8 cellular contexts compared by ENCODE assay signal in the genomic region with DNA sequence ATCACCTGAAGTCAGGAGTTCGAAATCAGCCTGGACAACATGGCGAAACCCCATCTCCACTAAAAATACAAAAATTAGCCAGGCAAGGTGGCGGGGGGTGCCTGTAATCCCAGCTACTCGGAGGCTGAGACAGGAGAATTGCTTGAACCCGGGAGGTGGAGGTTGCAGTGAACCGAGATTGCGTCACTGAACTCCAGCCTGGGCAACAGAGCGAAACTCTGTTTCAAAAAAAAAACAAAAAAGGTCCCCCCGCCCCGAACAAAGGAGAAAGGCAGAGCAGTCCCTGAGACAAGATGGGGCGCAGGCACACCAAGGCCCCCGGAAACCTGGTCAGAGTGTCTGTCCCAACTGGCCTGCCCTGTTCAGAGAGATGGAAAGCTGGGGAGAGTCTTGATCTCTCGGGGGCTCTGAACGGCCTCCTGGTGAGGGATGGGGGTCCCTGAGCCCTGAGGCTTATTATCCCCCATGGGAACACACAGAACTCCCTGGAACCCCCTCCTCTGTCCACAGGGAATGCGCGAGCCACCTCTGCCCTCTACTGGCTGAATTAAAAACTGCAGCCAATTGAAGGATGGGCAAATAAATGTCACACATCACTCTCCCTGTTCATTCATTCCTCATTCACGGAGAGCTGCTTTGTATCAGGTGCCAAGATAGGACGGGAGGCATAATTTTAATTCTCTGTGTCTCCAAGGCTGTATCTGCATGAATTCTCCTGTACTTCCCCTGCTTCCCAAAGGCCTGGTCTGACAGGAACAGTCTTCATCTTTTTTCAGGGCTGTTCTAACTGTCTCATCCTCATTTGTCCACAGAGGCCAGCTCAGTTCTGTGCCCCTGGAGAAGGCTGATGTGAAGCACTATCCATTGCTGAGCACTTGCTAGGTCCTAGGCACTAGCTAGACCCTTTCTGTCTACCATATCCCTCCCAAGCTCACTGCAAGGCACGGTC. TPM values are rescaled to one million over a fixed set of nuclear protein-coding genes. Genes with fewer than 3 reads are reported as not detected.
DNase-seq lines count a peak whose midpoint lies in the region; TF ChIP-seq lines count a peak whose summit lies in the region.

No MANE protein-coding gene starts in this region.

- H3K9me3 Mint-ChIP-seq in activated CD4-positive, alpha-beta memory T cell treated with anti-CD3 and anti-CD28 coated beads, Interleukin-2, amount 10 ng/mL, durations not matched to agents 7 days and 5 days = no peaks in the 10 kb centered on the region

- H3K36me3 ChIP-seq in prostate gland = no peaks in the 10 kb centered on the region

- H3K27ac Mint-ChIP-seq in activated CD4-positive, alpha-beta memory T cell treated with anti-CD3 and anti-CD28 coated beads, Interleukin-2, amount 10 ng/mL, durations not matched to agents 7 days and 5 days = no peak overlapping the region

- H3K27me3 Mint-ChIP-seq in activated CD4-positive, alpha-beta memory T cell treated with anti-CD3 and anti-CD28 coated beads, Interleukin-2, amount 10 ng/mL, durations not matched to agents 7 days and 5 days = peaks cover 13% of the 10 kb centered on the region

- H3K27ac ChIP-seq in prostate gland = no peak overlapping the region

- TF ChIP-seq CTCF in prostate gland (IDR thresholded peaks at IDR 0.05) = peak; percentile 47 to 67 (median 59)

- CTCF ChIA-PET in activated CD4-positive, alpha-beta memory T cell treated with anti-CD3 and anti-CD28 coated beads, Interleukin-2, amount 10 ng/mL, durations not matched to agents 7 days and 5 days (lab: Charles Lee) = interaction anchor here (0.6 to 1.9 kb wide), 13 partner anchors 8 to 245 kb away, joined by 3 to 15 read pairs (median 5); no protein-coding TSS in a partner anchor

- 62% methylated on average over 19 of the region's 19 CpGs for WGBS in prostate gland

- intact Hi-C loops in prostate gland (cut with DNase I) = no loop called here

- no peaks in the 10 kb centered on the region for H3K4me1 Mint-ChIP-seq in activated CD4-positive, alpha-beta memory T cell treated with anti-CD3 and anti-CD28 coated beads, Interleukin-2, amount 10 ng/mL, durations not matched to agents 7 days and 5 days

- no peaks in the 10 kb centered on the region for H3K36me3 Mint-ChIP-seq in activated CD4-positive, alpha-beta memory T cell treated with anti-CD3 and anti-CD28 coated beads, Interleukin-2, amount 10 ng/mL, durations not matched to agents 7 days and 5 days (ENCODE audit: low read depth)

- H3K9me3 ChIP-seq in prostate gland = no peaks in the 10 kb centered on the region

- no peaks in the 10 kb centered on the region for H3K27me3 ChIP-seq in prostate gland (replicated peaks; ENCODE audit: insufficient read depth)

- POLR2A ChIA-PET in activated CD4-positive, alpha-beta memory T cell treated with anti-CD3 and anti-CD28 coated beads, Interleukin-2, amount 10 ng/mL, durations not matched to agents 7 days and 5 days (lab: Charles Lee) = interaction anchor here (0.9 kb wide), 1 partner anchor 117 kb away, joined by 3 read pairs; no protein-coding TSS in a partner anchor

- TF ChIP-seq POLR2A in prostate gland (IDR thresholded peaks at IDR 0.05) = no peak

- no peaks in the 10 kb centered on the region for H3K4me1 ChIP-seq in prostate gland (replicated peaks)

- no peak overlapping the region for H3K4me3 ChIP-seq in prostate gland

- H3K4me3 Mint-ChIP-seq in activated CD4-positive, alpha-beta memory T cell treated with anti-CD3 and anti-CD28 coated beads, Interleukin-2, amount 10 ng/mL, durations not matched to agents 7 days and 5 days = no peak overlapping the region

- DNase-seq in NCI-H2196 (lab: John Stamatoyannopoulos, UW; ENCODE audit: unreplicated experiment) (peak; percentile 25), NCI-H2196 treated with DMSO at 0.1 percent for 48 hours (lab: John Stamatoyannopoulos, UW; ENCODE audit: unreplicated experiment) (no peak), HuH-7 (ENCODE audit: low spot score) (peak; percentile 42), foreskin melanocyte (peak; percentile 24), prostate gland (ENCODE audit: low spot score) (no peak), HCEC 1CT (no peak), kidney glomerular epithelial cell (lab: John Stamatoyannopoulos, UW) (no peak)
- DNase-seq in activated CD4-positive, alpha-beta memory T cell treated with anti-CD3 and anti-CD28 coated beads, Interleukin-2, amount 10 ng/mL, durations not matched to agents 7 days and 5 days = peak; percentile 41

RNA-seq across cellular contexts. Expression of a gene that starts 28.9 kb away (rescaled TPM):
- total RNA-seq in activated CD4-positive, alpha-beta memory T cell treated with anti-CD3 and anti-CD28 coated beads, Interleukin-2, amount 10 ng/mL, durations not matched to agents 7 days and 5 days = not detected
- 1 to 10 TPM in 1 of 2 donors, not detected in 1; 3.9 TPM for total RNA-seq in prostate gland

RNA-seq across cellular contexts. Expression of a gene that starts 55.2 kb away (rescaled TPM):
- total RNA-seq in activated CD4-positive, alpha-beta memory T cell treated with anti-CD3 and anti-CD28 coated beads, Interleukin-2, amount 10 ng/mL, durations not matched to agents 7 days and 5 days = 100 to 1,000 TPM; 271 to 273 TPM
- 100 to 1,000 TPM; 158 to 174 TPM for total RNA-seq in prostate gland

Comparison
In these comparisons a context has a peak if more than half of its experiments do, and no peak if none do; other contexts are left out.
1. DNase-seq: peak in NCI-H2196 (single experiment), HuH-7 (single experiment), activated CD4-positive, alpha-beta memory T cell treated with anti-CD3 and anti-CD28 coated beads, Interleukin-2, amount 10 ng/mL, durations not matched to agents 7 days and 5 days (single experiment) and foreskin melanocyte (single experiment); none in NCI-H2196 treated with DMSO at 0.1 percent for 48 hours (single experiment), prostate gland (single experiment), HCEC 1CT (single experiment) and kidney glomerular epithelial cell (single experiment).